Comparison of ENCODE assay signal across 15 cellular contexts in genomic region chr21:36420571-36421339, GRCh38. TPM values are rescaled to one million over a fixed set of nuclear protein-coding genes. Genes with fewer than 3 reads are reported as not detected.
A peak's percentile ranks its signal among the peaks of the same experiment; 100 is the strongest.
DNase-seq lines count a peak whose midpoint lies in the region; ATAC-seq, FAIRE-seq and TF ChIP-seq lines count a peak whose summit lies in the region.
"Had no signal": no experiment of that assay in that cellular context is flagged by ENCODE, and none has a peak within 500 bp of the region (broad histone marks: within the 10 kb centered on the region; RNA-seq: fewer than 3 reads in every experiment).

No MANE protein-coding gene starts in this region.

- H3K27ac Mint-ChIP-seq in CD4-positive, CD25-positive, alpha-beta regulatory T cell, result peak overlapping the region in 2 of 3 donors; percentile 32 to 62
- peak overlapping the region; percentile 68 for H3K27ac Mint-ChIP-seq in astrocyte (ENCODE audit: unreplicated experiment)
- H3K27ac Mint-ChIP-seq in nephron progenitor cell, result no peak overlapping the region
- H3K27ac Mint-ChIP-seq: HFFc6 had no signal

- no peaks in the 10 kb centered on the region for H3K4me1 Mint-ChIP-seq in CD4-positive, CD25-positive, alpha-beta regulatory T cell
- peaks cover 13% of the 10 kb centered on the region for H3K4me1 Mint-ChIP-seq in astrocyte (ENCODE audit: low read depth, unreplicated experiment)
- H3K4me1 Mint-ChIP-seq in nephron progenitor cell, result peaks cover 9% of the 10 kb centered on the region
- H3K4me1 Mint-ChIP-seq: CD8-positive, alpha-beta memory T cell; IgD-negative memory B cell had no signal

- no peak for DNase-seq in A549 (ENCODE audit: low read depth in 1 of 2, low spot score in 1 of 2)
- DNase-seq in CD4-positive, CD25-positive, alpha-beta regulatory T cell, result no peak
- no peak for DNase-seq in astrocyte (ENCODE audit: low read depth)
- DNase-seq in posterior vena cava (ENCODE audit: low spot score), result peak; percentile 58
- no peak for DNase-seq in upper lobe of left lung
- no peak for DNase-seq in nephron progenitor cell

- no peaks in the 10 kb centered on the region for H4K20me1 ChIP-seq in astrocyte (ENCODE audit: insufficient read depth, low read length)

- peaks cover 13% of the 10 kb centered on the region for H3K4me1 ChIP-seq in A549
- H3K4me1 ChIP-seq in CD4-positive, CD25-positive, alpha-beta regulatory T cell (ENCODE audit: control insufficient read depth, insufficient read depth, low read length, poor library complexity, severe bottlenecking), result no peaks in the 10 kb centered on the region
- peaks cover 13% of the 10 kb centered on the region for H3K4me1 ChIP-seq in astrocyte (ENCODE audit: insufficient read depth, low read length)
- H3K4me1 ChIP-seq in upper lobe of left lung, result peaks cover 0 to 7% (median 0%) of the 10 kb centered on the region in 4 donors
- H3K4me1 ChIP-seq: Caco-2, HAP-1 had no signal

- CTCF ChIA-PET in A549 (lab: Yijun Ruan, JAX), result interaction anchor here (1.1 to 2.1 kb wide), 5 partner anchors 9 to 530 kb away, joined by 4 to 16 read pairs (median 6); no protein-coding TSS in a partner anchor

- TF ChIP-seq CTCF in A549 (IDR thresholded peaks at IDR 0.05) (no peak), astrocyte (IDR thresholded peaks at IDR 0.05; ENCODE audit: insufficient read depth, low read depth, low read length) (no peak), upper lobe of left lung (IDR thresholded peaks at IDR 0.05) (no peak), nephron progenitor cell (IDR thresholded peaks at IDR 0.05) (no peak)

- 92% methylated on average over 14 of the region's 18 CpGs for WGBS in A549 (ENCODE audit: missing lambda C conversion rate)
- WGBS in upper lobe of left lung, 2 donors, result 90 to 98% methylated on average over 14 to 18 of the region's 18 CpGs

- peaks cover 5% of the 10 kb centered on the region for H3K36me3 Mint-ChIP-seq in CD4-positive, CD25-positive, alpha-beta regulatory T cell
- H3K36me3 Mint-ChIP-seq in astrocyte (ENCODE audit: low read depth, unreplicated experiment), result peaks cover 5% of the 10 kb centered on the region
- peaks cover 10% of the 10 kb centered on the region for H3K36me3 Mint-ChIP-seq in nephron progenitor cell (ENCODE audit: low read depth)

- no peak for TF ChIP-seq EP300 in A549 (IDR thresholded peaks at IDR 0.05)
- TF ChIP-seq EP300 in upper lobe of left lung (IDR thresholded peaks at IDR 0.05), result no peak

- H3K9ac ChIP-seq in astrocyte (ENCODE audit: low read length), result no peak overlapping the region

- no peak for FAIRE-seq in A549 (lab: Jason Lieb, UNC)
- FAIRE-seq in astrocyte (lab: Jason Lieb, UNC), result no peak

- H3K4me3 Mint-ChIP-seq in CD4-positive, CD25-positive, alpha-beta regulatory T cell, result no peak overlapping the region
- H3K4me3 Mint-ChIP-seq in astrocyte (ENCODE audit: unreplicated experiment) (no peak overlapping the region), nephron progenitor cell (no peak overlapping the region)
- H3K4me3 Mint-ChIP-seq: CD14-positive monocyte; CD8-positive, alpha-beta memory T cell; HFFc6; IgD-negative memory B cell had no signal

- no peak for TF ChIP-seq POLR2A in A549 (IDR thresholded peaks at IDR 0.05; ENCODE audit: low read length)
- no peak for TF ChIP-seq POLR2A in upper lobe of left lung (IDR thresholded peaks at IDR 0.05)

- no peaks in the 10 kb centered on the region for H3K79me2 ChIP-seq in astrocyte (ENCODE audit: insufficient read depth, low read length)

- peaks cover 7% of the 10 kb centered on the region for H3K36me3 ChIP-seq in CD4-positive, CD25-positive, alpha-beta regulatory T cell (ENCODE audit: control insufficient read depth, insufficient read depth, low read length)
- peaks cover 5% of the 10 kb centered on the region for H3K36me3 ChIP-seq in astrocyte (ENCODE audit: insufficient read depth, low read length)
- peaks cover 0 to under 1% (median 0%) of the 10 kb centered on the region in 4 donors for H3K36me3 ChIP-seq in upper lobe of left lung

- H3K4me2 ChIP-seq in A549 (no peak overlapping the region), astrocyte (ENCODE audit: low read length) (no peak overlapping the region)

- no peaks in the 10 kb centered on the region for H3K27me3 ChIP-seq in CD4-positive, CD25-positive, alpha-beta regulatory T cell (ENCODE audit: control insufficient read depth, insufficient read depth, low read length)
- H3K27me3 ChIP-seq in astrocyte (ENCODE audit: insufficient read depth, low read length) (no peaks in the 10 kb centered on the region), upper lobe of left lung (no peaks in the 10 kb centered on the region)

- H3K27ac ChIP-seq in A549, result peak overlapping the region; percentile 47 to 67; a peak in 4 of 6 replicates
- H3K27ac ChIP-seq in CD4-positive, CD25-positive, alpha-beta regulatory T cell (ENCODE audit: insufficient read depth, low read length, poor library complexity, severe bottlenecking), result no peak overlapping the region
- H3K27ac ChIP-seq in astrocyte (ENCODE audit: low read depth, low read length), result no peak overlapping the region
- H3K27ac ChIP-seq in upper lobe of left lung, result no peak overlapping the region

- POLR2A ChIA-PET in A549 (lab: Yijun Ruan, JAX), result no interaction called here

- no peaks in the 10 kb centered on the region for H3K27me3 Mint-ChIP-seq in CD4-positive, CD25-positive, alpha-beta regulatory T cell
- H3K27me3 Mint-ChIP-seq in astrocyte (ENCODE audit: low read depth, unreplicated experiment), result no peaks in the 10 kb centered on the region
- H3K27me3 Mint-ChIP-seq in nephron progenitor cell (ENCODE audit: low read depth, poor library complexity), result peaks cover 4% of the 10 kb centered on the region
- H3K27me3 Mint-ChIP-seq: CD8-positive, alpha-beta memory T cell; IgD-negative memory B cell had no signal

- ATAC-seq in A549 (no peak), HG03045 (IDR thresholded peaks at IDR 0.05; ENCODE audit: unreplicated experiment) (no peak), upper lobe of left lung (ENCODE audit: low FRiP score in 2 of 2) (no peak)
- ATAC-seq in CD4-positive, CD25-positive, alpha-beta regulatory T cell (ENCODE audit: low read depth in 2 of 2), result no peak

- no peaks in the 10 kb centered on the region for H3K9me3 ChIP-seq in A549
- H3K9me3 ChIP-seq in CD4-positive, CD25-positive, alpha-beta regulatory T cell (ENCODE audit: control insufficient read depth in 2 of 2, low read length in 2 of 2), result no peaks in the 10 kb centered on the region
- H3K9me3 ChIP-seq in astrocyte (ENCODE audit: insufficient read depth, low read depth, low read length), result no peaks in the 10 kb centered on the region
- no peaks in the 10 kb centered on the region for H3K9me3 ChIP-seq in upper lobe of left lung
- H3K9me3 ChIP-seq: Caco-2, HAP-1 had no signal

- intact Hi-C loops in posterior vena cava (cut with DNase I), result loop anchor here in 1 of 2 donors (10.0 kb wide), 1 partner anchor 504 kb away; no protein-coding TSS in a partner anchor

- no peak for TF ChIP-seq RAD21 in A549 (conservative IDR thresholded peaks at IDR 0.05 in 1 of 2, IDR thresholded peaks at IDR 0.05 in 1 of 2)

- H3K4me3 ChIP-seq in A549, result no peak overlapping the region
- H3K4me3 ChIP-seq in CD4-positive, CD25-positive, alpha-beta regulatory T cell (ENCODE audit: low read depth, low read length), result no peak overlapping the region
- no peak overlapping the region for H3K4me3 ChIP-seq in astrocyte (ENCODE audit: insufficient read depth, low read depth, low read length)
- H3K4me3 ChIP-seq in upper lobe of left lung, result no peak overlapping the region
- H3K4me3 ChIP-seq: HAP-1 had no signal

- no peak overlapping the region for H2AFZ ChIP-seq in astrocyte (ENCODE audit: low read depth, low read length)

- H3K9me3 Mint-ChIP-seq in CD4-positive, CD25-positive, alpha-beta regulatory T cell, result no peaks in the 10 kb centered on the region
- H3K9me3 Mint-ChIP-seq in astrocyte (ENCODE audit: unreplicated experiment) (no peaks in the 10 kb centered on the region), nephron progenitor cell (no peaks in the 10 kb centered on the region)
- H3K9me3 Mint-ChIP-seq: CD14-positive monocyte; CD8-positive, alpha-beta memory T cell; HFFc6; IgD-negative memory B cell had no signal

TF ChIP-seq in A549, 52 proteins besides CTCF, POLR2A, EP300 and RAD21:
- TF ChIP-seq HES2 (IDR thresholded peaks at IDR 0.05), result no peak
- TF ChIP-seq NPAS2 (CRISPR knock-in tag; IDR thresholded peaks at IDR 0.05; ENCODE audit: borderline replicate concordance), result no peak
- no peak for TF ChIP-seq CHD4 (IDR thresholded peaks at IDR 0.05; ENCODE audit: borderline replicate concordance)

RNA-seq across cellular contexts. Expression of gene CHAF1B, which starts 35.6 kb away (rescaled TPM):
- polyA plus RNA-seq in A549 (2011; rRNA removed), result 12.6 and 16.9 TPM in 2 replicates
- 11.7 and 13.4 TPM in 2 replicates for polyA plus RNA-seq in A549 (2012; cell fraction: cytosol; rRNA removed)
- 8.3 and 12.9 TPM in 2 replicates for polyA plus RNA-seq in A549 (2012; cell fraction: nucleus; rRNA removed)
- polyA plus RNA-seq in A549 (2017; fragmentation: RNase III; extraction: RNeasy Plus Mini Kit Qiagen cat#74134 plus additional on column Dnase treatment), result 12.9 to 13.3 TPM (median 13.3 TPM) in 3 replicates
- polyA minus RNA-seq in A549 (2011; rRNA and poly(A)+ RNA removed), result 8.6 TPM in 2 replicates
- 10.0 TPM for total RNA-seq in CD4-positive, CD25-positive, alpha-beta regulatory T cell
- 1 to 10 TPM; 1.4 to 4.9 (median 2.9) TPM for polyA plus RNA-seq in CD4-positive, CD25-positive, alpha-beta regulatory T cell
- total RNA-seq in astrocyte, result 2.8 and 3.0 TPM in 2 replicates
- total RNA-seq in posterior vena cava, result 1 to 10 TPM; 1.2 to 1.9 TPM
- 1 to 10 TPM in 4 of 6 donors, under 1 TPM in 2; 0.55 to 2.1 (median 1.2) TPM for total RNA-seq in upper lobe of left lung
- polyA plus RNA-seq: CD14-positive monocyte had no signal

RNA-seq across cellular contexts. Expression of gene CLDN14, which starts 59.2 kb away (rescaled TPM):
- polyA plus RNA-seq in A549 (2011; rRNA removed) (not detected in 2 replicates), A549 (2017; fragmentation: RNase III; extraction: RNeasy Plus Mini Kit Qiagen cat#74134 plus additional on column Dnase treatment) (0.05 TPM in 1 of 3 replicates, not detected in the others)
- polyA plus RNA-seq in A549 (2012; cell fraction: cytosol; rRNA removed), result 0.04 and 0.13 TPM in 2 replicates
- 0.17 and 0.29 TPM in 2 replicates for polyA plus RNA-seq in A549 (2012; cell fraction: nucleus; rRNA removed)
- 0.19 TPM in 1 of 2 replicates, not detected in the other for polyA minus RNA-seq in A549 (2011; rRNA and poly(A)+ RNA removed)
- not detected for total RNA-seq in CD4-positive, CD25-positive, alpha-beta regulatory T cell
- not detected for polyA plus RNA-seq in CD4-positive, CD25-positive, alpha-beta regulatory T cell
- total RNA-seq in astrocyte (not detected in 2 replicates), posterior vena cava (under 1 TPM in 1 of 2 donors, not detected in 1; 0.14 TPM), upper lobe of left lung (under 1 TPM in 1 of 6 donors, not detected in 5; 0.47 TPM)
- total RNA-seq: Caco-2; CD8-positive, alpha-beta memory T cell; H1 had no signal
- polyA plus RNA-seq: BJ; CD14-positive monocyte; CD8-positive, alpha-beta memory T cell; IgD-negative memory B cell had no signal

Comparison
In these comparisons a context has a peak if more than half of its experiments do, and no peak if none do; other contexts are left out.
1. H3K27ac ChIP-seq: peak in A549 (2 of 2); none in CD4-positive, CD25-positive, alpha-beta regulatory T cell (single experiment), astrocyte (single experiment) and upper lobe of left lung (0 of 4).